Comparison of ENCODE assay signal across 8 cellular contexts in the genomic region with DNA sequence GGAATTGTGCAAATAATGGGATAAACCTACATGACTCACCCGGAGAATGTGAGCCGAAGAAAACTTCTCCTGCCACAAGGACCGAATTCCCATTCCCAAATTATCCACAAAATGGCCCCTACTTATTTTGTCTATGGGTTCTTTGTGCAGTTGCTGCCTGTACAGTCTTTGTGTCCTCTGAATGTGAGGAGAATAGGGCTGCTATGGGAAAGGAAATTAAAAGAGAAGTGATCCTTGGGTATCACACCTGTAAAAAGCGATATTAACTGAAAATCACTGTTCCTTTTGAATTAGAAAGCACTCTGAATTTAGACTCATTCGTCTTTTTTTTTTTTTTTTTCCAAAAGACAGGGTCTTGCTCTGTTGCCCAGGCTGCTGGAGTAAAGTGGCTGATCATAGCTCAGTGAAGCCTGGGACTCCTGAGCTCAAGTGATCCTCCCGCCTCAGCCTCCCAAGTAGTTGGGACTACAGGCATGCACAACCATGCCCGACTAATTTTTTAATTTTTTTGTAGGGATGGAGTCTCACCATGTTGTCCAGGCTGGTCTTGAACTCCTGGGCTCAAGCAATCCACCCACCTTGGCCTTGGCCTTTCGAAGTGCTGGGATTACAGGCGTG. TPM values are rescaled to one million over a fixed set of nuclear protein-coding genes. Genes with fewer than 3 reads are reported as not detected.
A peak's percentile ranks its signal among the peaks of the same experiment; 100 is the strongest.
DNase-seq lines count a peak whose midpoint lies in the region; ATAC-seq, FAIRE-seq and TF ChIP-seq lines count a peak whose summit lies in the region.

No MANE protein-coding gene starts in this region.

- H3K4me3 Mint-ChIP-seq in H9 = peak overlapping the region; percentile 50 to 75; a peak in 4 of 5 replicates

- no CpG with 5 or more reads among the region's 9 CpGs for WGBS in H9 (ENCODE audit: extremely low coverage, insufficient read length, low lambda C conversion rate)
- 40 to 56% methylated on average over 6 to 9 of the region's 9 CpGs for WGBS in gastroesophageal sphincter (ENCODE audit: low coverage in 1 of 2), 2 donors
- 57 to 63% (median 63%) methylated on average over 9 of the region's 9 CpGs for WGBS in small intestine, 3 donors

- H3K4me2 ChIP-seq in H9 (ENCODE audit: insufficient read depth, insufficient read length, low read length) = peak overlapping the region; percentile 73

- H2BK12ac ChIP-seq in H9 (ENCODE audit: insufficient read length, low read depth, low read length) = no peak overlapping the region

- no peak overlapping the region for H2BK5ac ChIP-seq in H9 (ENCODE audit: insufficient read length, low read length)

- H3K4me3 ChIP-seq in gastroesophageal sphincter = peak overlapping the region in 1 of 2 donors; percentile 51
- peak overlapping the region in 1 of 2 donors; percentile 51 for H3K4me3 ChIP-seq in small intestine (ENCODE audit: low read depth in 1 of 2, low read length in 2 of 2)

- 0 out of 2 replicates have a peak overlapping the region, but pooled peaks have one; percentile 14 for H3K14ac ChIP-seq in H9 (ENCODE audit: insufficient read depth, low read length)

- FAIRE-seq in small intestine (lab: Jason Lieb, UNC) (no peak), HTR-8/SVneo (lab: Jason Lieb, UNC) (no peak)

- H3K36me3 ChIP-seq in gastroesophageal sphincter (no peaks in the 10 kb centered on the region), small intestine (ENCODE audit: control insufficient read depth in 2 of 2, insufficient read depth in 2 of 2, low read length in 2 of 2) (no peaks in the 10 kb centered on the region)

- no peak for ATAC-seq in gastroesophageal sphincter
- ATAC-seq in HG03135 (IDR thresholded peaks at IDR 0.05; ENCODE audit: unreplicated experiment) = no peak
- ATAC-seq in GM21367 (IDR thresholded peaks at IDR 0.05; ENCODE audit: unreplicated experiment) = no peak

- no peak for DNase-seq in H9
- DNase-seq in small intestine = no peak
- DNase-seq in mesenteric fat pad (ENCODE audit: low spot score) = no peak
- no peak for DNase-seq in HTR-8/SVneo (ENCODE audit: insufficient read length, low spot score)

- H3K9me3 Mint-ChIP-seq in H9 = no peaks in the 10 kb centered on the region

- H3K27me3 Mint-ChIP-seq in H9 (ENCODE audit: low read depth) = no peaks in the 10 kb centered on the region

- no peak for TF ChIP-seq POLR2A in gastroesophageal sphincter (IDR thresholded peaks at IDR 0.05)

- no peak overlapping the region for H3T11ph ChIP-seq in H9 (ENCODE audit: low read length)

- no peak overlapping the region for H2BK20ac ChIP-seq in H9 (ENCODE audit: low read depth, low read length, poor library complexity, severe bottlenecking)

- H3K27ac Mint-ChIP-seq in H9 = peak overlapping the region; percentile 70 to 88 (median 76); a peak in 4 of 7 replicates

- no peak for TF ChIP-seq EP300 in gastroesophageal sphincter (IDR thresholded peaks at IDR 0.05)

- peaks cover 0 to 4% (median 2%) of the 10 kb centered on the region in 3 experiments; a peak in 3 of 7 replicates for H3K36me3 Mint-ChIP-seq in H9 (ENCODE audit: insufficient read depth in 1 of 3, low read depth in 3 of 3)

- H2BK120ac ChIP-seq in H9 (ENCODE audit: low read depth, low read length, poor library complexity, severe bottlenecking) = no peak overlapping the region

- H2BK15ac ChIP-seq in H9 (ENCODE audit: low read depth, low read length) = no peak overlapping the region

- H3K27me3 ChIP-seq in H9 (ENCODE audit: insufficient read depth, low read length) (no peaks in the 10 kb centered on the region), gastroesophageal sphincter (no peaks in the 10 kb centered on the region), small intestine (ENCODE audit: control insufficient read depth in 2 of 2, insufficient read depth in 2 of 2, low read length in 2 of 2) (no peaks in the 10 kb centered on the region)

- peaks cover 4% of the 10 kb centered on the region for H3K23me2 ChIP-seq in H9 (ENCODE audit: insufficient read length, low read depth, low read length, poor library complexity, severe bottlenecking)

- no peaks in the 10 kb centered on the region for H3K79me1 ChIP-seq in H9 (ENCODE audit: insufficient read depth, low read depth, low read length, poor library complexity, severe bottlenecking)

- H3K9ac ChIP-seq in H9 (ENCODE audit: extremely low read depth, insufficient read length, low read length) = no peak overlapping the region

- H3K4ac ChIP-seq in H9 (ENCODE audit: low read depth, low read length) = no peak overlapping the region

- no peak overlapping the region for H4K91ac ChIP-seq in H9 (ENCODE audit: insufficient read length, low read depth, low read length)

- no peak for TF ChIP-seq CTCF in H9 (conservative IDR thresholded peaks at IDR 0.05)
- TF ChIP-seq CTCF in VCaP (conservative IDR thresholded peaks at IDR 0.05) = no peak
- TF ChIP-seq CTCF in gastroesophageal sphincter (IDR thresholded peaks at IDR 0.05) = no peak

- no peak overlapping the region for H4K8ac ChIP-seq in H9 (replicated peaks; ENCODE audit: insufficient read length, low read depth, low read length)

- H2AK5ac ChIP-seq in H9 (ENCODE audit: insufficient read length, low read length) = no peak overlapping the region

- H3K23ac ChIP-seq in H9 (ENCODE audit: insufficient read length, low read depth, low read length) = no peak overlapping the region

- H3K4me1 Mint-ChIP-seq in H9 = peaks cover 24 to 34% of the 10 kb centered on the region in 2 experiments

- H3K18ac ChIP-seq in H9 (ENCODE audit: insufficient read length, low read depth, low read length) = peak overlapping the region; percentile 6

- H2AFZ ChIP-seq in H9 (ENCODE audit: low read length) = no peak overlapping the region

- 0 out of 2 replicates have a peak, but pooled peaks cover 3% of the 10 kb centered on the region for H3K79me2 ChIP-seq in H9 (ENCODE audit: insufficient read depth, low read length)

- no peak overlapping the region for H4K5ac ChIP-seq in H9 (ENCODE audit: insufficient read length, low read depth, low read length)

- peaks cover 4% of the 10 kb centered on the region; the same call in 1 of the 2 replicates for H3K4me1 ChIP-seq in H9 (ENCODE audit: insufficient read depth, low read length)
- H3K4me1 ChIP-seq in gastroesophageal sphincter = peaks cover 8 to 51% (median 28%) of the 10 kb centered on the region in 3 donors
- no peaks in the 10 kb centered on the region for H3K4me1 ChIP-seq in small intestine (ENCODE audit: control insufficient read depth in 2 of 2, insufficient read depth in 1 of 2, low read depth in 1 of 2, low read length in 1 of 2)

- H3K56ac ChIP-seq in H9 (ENCODE audit: insufficient read length, low read depth, low read length) = no peak overlapping the region

- no peaks in the 10 kb centered on the region for H4K20me1 ChIP-seq in H9 (ENCODE audit: control insufficient read depth, insufficient read depth, insufficient read length)

- H3K27ac ChIP-seq in H9 (ENCODE audit: insufficient read length, low read depth, low read length) (peak overlapping the region; percentile 25), VCaP (peak overlapping the region; percentile 83), gastroesophageal sphincter (peak overlapping the region; percentile 48 to 93 (median 88)), small intestine (ENCODE audit: low read depth in 1 of 2, low read length in 1 of 2) (peak overlapping the region; percentile 97 to 98)

- no peaks in the 10 kb centered on the region for H3K9me3 ChIP-seq in H9 (ENCODE audit: control insufficient read depth, low read depth, low read length)
- H3K9me3 ChIP-seq in gastroesophageal sphincter = no peaks in the 10 kb centered on the region
- H3K9me3 ChIP-seq in small intestine (ENCODE audit: control insufficient read depth, low read depth) = no peaks in the 10 kb centered on the region

RNA-seq across cellular contexts. Expression of gene CHD9, which starts 45.4 kb away (rescaled TPM):
- total RNA-seq in H9 (2021) = 37.6 and 46.2 TPM in 2 replicates
- total RNA-seq in gastroesophageal sphincter = 10 to 100 TPM; 46.8 to 85.5 (median 55.6) TPM
- polyA plus RNA-seq in small intestine = 10 to 100 TPM in 2 of 3 donors, 1 to 10 TPM in 1; 7.6 to 12.1 (median 10.3) TPM
- total RNA-seq in mesenteric fat pad = 100 TPM

RNA-seq across cellular contexts. Expression of gene CHD9NB, which starts 47.5 kb away (rescaled TPM):
- total RNA-seq in H9 (2021) = 2.6 and 3.3 TPM in 2 replicates
- 1 to 10 TPM in 1 of 4 donors, under 1 TPM in 1, not detected in 2; 0.17 to 1.1 TPM for total RNA-seq in gastroesophageal sphincter
- polyA plus RNA-seq in small intestine = 1 to 10 TPM in 2 of 3 donors, under 1 TPM in 1; 0.94 to 2.7 (median 1.1) TPM
- total RNA-seq in mesenteric fat pad = 0.48 TPM

Comparison
In these comparisons a context has a peak if more than half of its experiments do, and no peak if none do; other contexts are left out.
1. H3K27ac ChIP-seq: peak in every context shown above with its lines; median percentile 98 in small intestine; 88 in gastroesophageal sphincter; 83 in VCaP; 25 in H9.